1 cellular context compared by ENCODE assay signal in genomic region chr15:89174476-89174875, GRCh38.
TF ChIP-seq lines count a peak whose summit lies in the region.

No MANE protein-coding gene starts in this region.

TF ChIP-seq in HEK293, 187 proteins besides CTCF, POLR2A, EP300 and RAD21 (continued from another document):
- TF ChIP-seq YY2 (tag by site-specific recombination; IDR thresholded peaks at IDR 0.05) (no peak), ZNF514 (tag by site-specific recombination; IDR thresholded peaks at IDR 0.05) (no peak), ZNF561 (tag by site-specific recombination; IDR thresholded peaks at IDR 0.05; ENCODE audit: borderline replicate concordance) (no peak), PRDM10 (tag by site-specific recombination; IDR thresholded peaks at IDR 0.05) (0 out of 2 replicates have a peak, but pooled peaks have one; percentile 11), ZNF433 (tag by site-specific recombination; IDR thresholded peaks at IDR 0.05; ENCODE audit: low read depth) (no peak), ZNF23 (tag by site-specific recombination; IDR thresholded peaks at IDR 0.05; ENCODE audit: borderline replicate concordance) (no peak), ZSCAN5A (tag by site-specific recombination; IDR thresholded peaks at IDR 0.05) (no peak), ZBTB6 (tag by site-specific recombination; IDR thresholded peaks at IDR 0.05) (no peak), ZNF274 (IDR thresholded peaks at IDR 0.05; ENCODE audit: low read length) (no peak), ZNF274 (tag by site-specific recombination; IDR thresholded peaks at IDR 0.05; ENCODE audit: borderline replicate concordance) (no peak), ZNF366 (tag by site-specific recombination; conservative IDR thresholded peaks at IDR 0.05) (no peak), BCL6B (tag by site-specific recombination; IDR thresholded peaks at IDR 0.05) (no peak), ZBTB1 (tag by site-specific recombination; IDR thresholded peaks at IDR 0.05) (no peak), ZNF114 (tag by site-specific recombination; IDR thresholded peaks at IDR 0.05) (no peak), ZSCAN4 (tag by site-specific recombination; IDR thresholded peaks at IDR 0.05) (no peak), TCF7L2 (IDR thresholded peaks at IDR 0.05; ENCODE audit: borderline replicate concordance, low read depth, low read length) (no peak), ZNF19 (tag by site-specific recombination; IDR thresholded peaks at IDR 0.05; ENCODE audit: low read depth) (no peak), ZNF560 (tag by site-specific recombination; IDR thresholded peaks at IDR 0.05; ENCODE audit: borderline replicate concordance) (no peak), ZNF211 (tag by site-specific recombination; IDR thresholded peaks at IDR 0.05; ENCODE audit: low read depth) (no peak), PRDM1 (tag by site-specific recombination; IDR thresholded peaks at IDR 0.05) (no peak)
